16 cellular contexts compared by ENCODE assay signal in the genomic region with DNA sequence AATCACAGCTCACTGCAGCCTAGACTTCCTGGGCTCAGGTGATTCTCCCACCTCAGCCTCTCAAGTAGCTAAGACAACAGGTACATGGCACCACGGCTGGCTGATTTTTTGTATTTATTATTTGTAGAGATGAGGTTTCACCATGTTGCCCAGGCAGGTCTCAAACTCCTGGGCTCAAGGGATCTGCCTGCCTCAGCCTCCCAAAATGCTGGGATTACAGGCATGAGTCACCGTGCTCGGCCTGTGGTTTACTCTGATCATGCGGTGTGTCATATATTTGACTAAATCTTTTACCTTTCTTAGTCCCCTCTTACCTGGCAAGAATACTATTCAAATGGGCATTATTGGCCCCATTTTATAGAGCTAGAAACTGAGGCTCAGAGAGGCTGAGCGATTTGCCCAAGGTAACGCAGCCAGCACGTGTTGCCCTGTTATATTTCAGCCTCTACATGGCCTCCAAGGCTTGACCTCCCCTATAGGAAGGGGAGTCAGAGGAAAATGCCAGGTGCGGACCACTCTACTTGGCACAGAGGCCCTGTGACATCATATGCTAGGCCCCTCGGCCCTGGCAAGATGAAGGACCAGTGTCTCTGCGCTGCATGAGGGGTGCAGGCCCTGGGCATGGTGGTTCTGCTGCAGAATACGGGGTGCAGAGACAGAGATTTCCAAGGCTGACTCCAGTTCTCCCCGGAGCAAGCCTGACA. TPM values are rescaled to one million over a fixed set of nuclear protein-coding genes. Genes with fewer than 3 reads are reported as not detected.
DNase-seq lines count a peak whose midpoint lies in the region; ATAC-seq and TF ChIP-seq lines count a peak whose summit lies in the region.
"Had no signal": no experiment of that assay in that cellular context is flagged by ENCODE, and none has a peak within 500 bp of the region (broad histone marks: within the 10 kb centered on the region; RNA-seq: fewer than 3 reads in every experiment).

No MANE protein-coding gene starts in this region.

- intact Hi-C loops in esophagus squamous epithelium (cut with DNase I), result no loop called here

- TF ChIP-seq CTCF in Peyer's patch (IDR thresholded peaks at IDR 0.05) (no peak), esophagus squamous epithelium (IDR thresholded peaks at IDR 0.05) (no peak)

- DNase-seq in A172 (ENCODE audit: low spot score) (peak; percentile 37), Peyer's patch (peak in 1 of 3 donors; percentile 32), esophagus squamous epithelium (lab: John Stamatoyannopoulos, UW) (no peak), SK-N-DZ (ENCODE audit: low spot score) (no peak), NCI-H2029 (lab: John Stamatoyannopoulos, UW) (no peak)
- DNase-seq: activated T-cell treated with anti-CD3 and anti-CD28 coated beads, Interleukin-2, amount 50 U/mL, for 1 hour; DMS 273 treated with DMSO at 0.1 percent for 48 hours; NCI-H1436; retina had no signal

- H3K4me1 ChIP-seq in Peyer's patch (peaks cover 0 to 71% (median 0%) of the 10 kb centered on the region in 4 donors), esophagus squamous epithelium (peaks cover 29 to 100% (median 63%) of the 10 kb centered on the region in 3 donors), rectal smooth muscle tissue (ENCODE audit: control insufficient read depth, insufficient read depth, low read length) (peaks cover 90% of the 10 kb centered on the region)
- H3K4me1 ChIP-seq: HAP-1 had no signal

- H3K9me3 ChIP-seq in Peyer's patch, result no peaks in the 10 kb centered on the region
- H3K9me3 ChIP-seq in esophagus squamous epithelium, result no peaks in the 10 kb centered on the region
- H3K9me3 ChIP-seq: HAP-1, tibial artery had no signal

- H3K36me3 ChIP-seq in Peyer's patch (no peaks in the 10 kb centered on the region), esophagus squamous epithelium (peaks cover 0 to 3% (median 0%) of the 10 kb centered on the region in 3 donors), rectal smooth muscle tissue (ENCODE audit: control insufficient read depth, insufficient read depth, low read length) (peaks cover 2% of the 10 kb centered on the region)
- H3K36me3 ChIP-seq: HAP-1 had no signal

- 53 to 60% methylated on average over 6 to 9 of the region's 12 CpGs for WGBS in esophagus squamous epithelium, 2 donors

- no peak overlapping the region for H3K4me3 ChIP-seq in Peyer's patch
- no peak overlapping the region for H3K4me3 ChIP-seq in esophagus squamous epithelium
- H3K4me3 ChIP-seq in rectal smooth muscle tissue (ENCODE audit: low read length), result no peak overlapping the region
- H3K4me3 ChIP-seq: HAP-1, SK-N-MC, tibial artery had no signal

- peak overlapping the region; percentile 25 to 88 (median 74) for H3K27ac ChIP-seq in Peyer's patch
- peak overlapping the region in 3 of 4 donors; percentile 87 to 96 (median 92) for H3K27ac ChIP-seq in esophagus squamous epithelium
- H3K27ac ChIP-seq in rectal smooth muscle tissue (ENCODE audit: low read depth, low read length), result peak overlapping the region; percentile 88
- H3K27ac ChIP-seq: epithelial cell of prostate, SK-N-MC had no signal

- no peak overlapping the region for H3K9ac ChIP-seq in rectal smooth muscle tissue (ENCODE audit: low read length)

- H3K27me3 ChIP-seq in Peyer's patch (no peaks in the 10 kb centered on the region), esophagus squamous epithelium (no peaks in the 10 kb centered on the region), rectal smooth muscle tissue (ENCODE audit: control insufficient read depth, insufficient read depth, low read length) (no peaks in the 10 kb centered on the region)
- H3K27me3 ChIP-seq: tibial artery had no signal

- no peak for ATAC-seq in HG02678 (IDR thresholded peaks at IDR 0.05; ENCODE audit: unreplicated experiment)
- no peak for ATAC-seq in GM18870 (IDR thresholded peaks at IDR 0.05; ENCODE audit: unreplicated experiment)

- no peak for TF ChIP-seq POLR2A in Peyer's patch (IDR thresholded peaks at IDR 0.05)
- TF ChIP-seq POLR2A in esophagus squamous epithelium (IDR thresholded peaks at IDR 0.05), result no peak

RNA-seq across cellular contexts. Expression of a gene that starts 8.2 kb away (rescaled TPM):
- 10.7 and 12.2 TPM in 2 replicates for total RNA-seq in A172 (2014; rRNA removed; shearing (Covaris generic))
- total RNA-seq in Peyer's patch, result 10 to 100 TPM in 2 of 4 donors, 1 to 10 TPM in 2; 2.8 to 39.6 (median 9.3) TPM
- 10 to 100 TPM in 1 of 4 donors, 1 to 10 TPM in 3; 2.2 to 26.1 (median 6.4) TPM for total RNA-seq in esophagus squamous epithelium
- 1.1 and 2.0 TPM in 2 replicates for polyA plus RNA-seq in SK-N-DZ (2014; cell fraction: cytosol; rRNA removed)
- 0.60 and 0.84 TPM in 2 replicates for polyA plus RNA-seq in SK-N-DZ (2014; cell fraction: nucleus; rRNA removed)
